In genomic region chr19:29876414-29876813, GRCh38 we compare ENCODE assay signal across 20 cellular contexts.
DNase-seq lines count a peak whose midpoint lies in the region; FAIRE-seq and TF ChIP-seq lines count a peak whose summit lies in the region.
"Had no signal": no experiment of that assay in that cellular context is flagged by ENCODE, and none has a peak within 500 bp of the region (broad histone marks: within the 10 kb centered on the region; RNA-seq: fewer than 3 reads in every experiment).

No MANE protein-coding gene starts in this region.

- H3K4me1 Mint-ChIP-seq in activated T-helper 1 cell treated with anti-CD3 and anti-CD28 coated beads, Interleukin-12 subunit alpha, Interleukin-12 subunit beta, Interleukin-2, Interleukin-4 antibody, amounts not matched to agents 30 ng/mL and 10 ng/mL and 1 ng/mL, durations not matched to agents 14 hours and 24 hours and 36 hours (ENCODE audit: low read depth) = peaks cover 11% of the 10 kb centered on the region

- H3K27ac ChIP-seq in mammary epithelial cell (ENCODE audit: insufficient read depth, low read depth, low read length) (no peak overlapping the region), breast epithelium (no peak overlapping the region), spleen (no peak overlapping the region), kidney (ENCODE audit: low read depth in 2 of 2, low read length in 2 of 2) (no peak overlapping the region)
- H3K27ac ChIP-seq: coronary artery, upper lobe of left lung had no signal

- intact Hi-C loops in mammary epithelial cell (cut with micrococcal nuclease) (no loop called here), breast epithelium (cut with DNase I; ENCODE audit: low total_unique reads) (loop anchor here (10.0 kb wide), 1 partner anchor 112 kb away; no protein-coding TSS in a partner anchor), spleen (cut with DNase I; ENCODE audit: low total_unique reads) (no loop called here), kidney (cut with DNase I) (no loop called here)
- intact Hi-C loops in activated T-helper 1 cell treated with anti-CD3 and anti-CD28 coated beads, Interleukin-12 subunit alpha, Interleukin-12 subunit beta, Interleukin-2, Interleukin-4 antibody, amounts not matched to agents 30 ng/mL and 10 ng/mL and 1 ng/mL, durations not matched to agents 14 hours and 24 hours and 36 hours (cut with micrococcal nuclease) = no loop called here

- no peak for TF ChIP-seq POLR2A in breast epithelium (IDR thresholded peaks at IDR 0.05)
- no peak for TF ChIP-seq POLR2A in spleen (IDR thresholded peaks at IDR 0.05)

- no peak overlapping the region for H3K4me3 ChIP-seq in mammary epithelial cell (replicated peaks in 1 of 3; ENCODE audit: insufficient read depth in 1 of 3, low read depth in 2 of 3, low read length in 3 of 3)
- no peak overlapping the region for H3K4me3 ChIP-seq in breast epithelium
- no peak overlapping the region for H3K4me3 ChIP-seq in Loucy (ENCODE audit: low read length, poor library complexity, severe bottlenecking)
- no peak overlapping the region for H3K4me3 ChIP-seq in spleen
- H3K4me3 ChIP-seq in kidney (ENCODE audit: low read length in 2 of 2) = no peak overlapping the region
- H3K4me3 ChIP-seq: coronary artery, upper lobe of left lung had no signal

- H3K9ac ChIP-seq in mammary epithelial cell (ENCODE audit: insufficient read depth, low read length) = no peak overlapping the region
- H3K9ac ChIP-seq in Loucy (ENCODE audit: low read depth, low read length, poor library complexity, severe bottlenecking) = no peak overlapping the region
- no peak overlapping the region for H3K9ac ChIP-seq in kidney (ENCODE audit: low read length in 2 of 2)

- H3K79me2 ChIP-seq in mammary epithelial cell (ENCODE audit: insufficient read depth, low read length) (no peaks in the 10 kb centered on the region), Loucy (ENCODE audit: insufficient read depth, low read length) (no peaks in the 10 kb centered on the region)

- H3K27me3 ChIP-seq in mammary epithelial cell (ENCODE audit: insufficient read depth, low read length) (no peaks in the 10 kb centered on the region), breast epithelium (peaks cover 13 to 59% of the 10 kb centered on the region in 2 donors), Loucy (ENCODE audit: insufficient read depth, low read length, poor library complexity, severe bottlenecking) (no peaks in the 10 kb centered on the region), spleen (replicated peaks in 1 of 7) (peaks cover 2 to 64% (median 24%) of the 10 kb centered on the region in 7 donors)

- TF ChIP-seq CTCF in mammary epithelial cell (conservative IDR thresholded peaks at IDR 0.05 in 1 of 2, IDR thresholded peaks at IDR 0.05 in 1 of 2; ENCODE audit: extremely low read depth in 1 of 2, insufficient read depth in 1 of 2, low read depth in 1 of 2, low read length in 2 of 2) = no peak
- no peak for TF ChIP-seq CTCF in breast epithelium (IDR thresholded peaks at IDR 0.05)
- no peak for TF ChIP-seq CTCF in Loucy (conservative IDR thresholded peaks at IDR 0.05; ENCODE audit: low read length)
- TF ChIP-seq CTCF in spleen (IDR thresholded peaks at IDR 0.05 in 8 of 11, conservative IDR thresholded peaks at IDR 0.05 in 3 of 11) = no peak
- TF ChIP-seq CTCF in kidney (IDR thresholded peaks at IDR 0.05; ENCODE audit: borderline replicate concordance, extremely low read depth, insufficient read depth) = no peak

- H3K27me3 Mint-ChIP-seq in activated T-helper 1 cell treated with anti-CD3 and anti-CD28 coated beads, Interleukin-12 subunit alpha, Interleukin-12 subunit beta, Interleukin-2, Interleukin-4 antibody, amounts not matched to agents 30 ng/mL and 10 ng/mL and 1 ng/mL, durations not matched to agents 14 hours and 24 hours and 36 hours (ENCODE audit: insufficient read depth) = peaks cover 18% of the 10 kb centered on the region

- no peaks in the 10 kb centered on the region for H3K36me3 Mint-ChIP-seq in activated T-helper 1 cell treated with anti-CD3 and anti-CD28 coated beads, Interleukin-12 subunit alpha, Interleukin-12 subunit beta, Interleukin-2, Interleukin-4 antibody, amounts not matched to agents 30 ng/mL and 10 ng/mL and 1 ng/mL, durations not matched to agents 14 hours and 24 hours and 36 hours (ENCODE audit: low read depth)
- H3K36me3 Mint-ChIP-seq: brain had no signal

- dilution Hi-C loops in mammary epithelial cell (cut with HindIII; ENCODE audit: low sequenced_read_pairs) = no loop called here

- no peaks in the 10 kb centered on the region for H4K20me1 ChIP-seq in mammary epithelial cell (ENCODE audit: insufficient read depth, low read length)
- H4K20me1 ChIP-seq in Loucy (ENCODE audit: insufficient read depth, low read length, poor library complexity, severe bottlenecking) = no peaks in the 10 kb centered on the region

- no TSS peak for BruUV-seq in mammary epithelial cell (replicated peaks; lab: Mats Ljungman, UMichigan)

- H2AFZ ChIP-seq in mammary epithelial cell (ENCODE audit: low read depth, low read length) (peak overlapping the region; percentile 28), Loucy (ENCODE audit: low read length) (peak overlapping the region; percentile 67; the same call in 1 of the 2 replicates)

- no peaks in the 10 kb centered on the region for H3K9me3 Mint-ChIP-seq in activated T-helper 1 cell treated with anti-CD3 and anti-CD28 coated beads, Interleukin-12 subunit alpha, Interleukin-12 subunit beta, Interleukin-2, Interleukin-4 antibody, amounts not matched to agents 30 ng/mL and 10 ng/mL and 1 ng/mL, durations not matched to agents 14 hours and 24 hours and 36 hours
- H3K9me3 Mint-ChIP-seq: activated CD4-positive, alpha-beta memory T cell treated with anti-CD3 and anti-CD28 coated beads, Interleukin-2, amount 10 ng/mL, durations not matched to agents 7 days and 5 days; activated naive CD8-positive, alpha-beta T cell treated with anti-CD3 and anti-CD28 coated beads, Interleukin-2, amount 50 U/mL, for 24 hours; activated T-cell treated with anti-CD3 and anti-CD28 coated beads, Interleukin-2, amount 50 U/mL, for 4 hours; brain had no signal

- H3K27ac Mint-ChIP-seq in activated T-helper 1 cell treated with anti-CD3 and anti-CD28 coated beads, Interleukin-12 subunit alpha, Interleukin-12 subunit beta, Interleukin-2, Interleukin-4 antibody, amounts not matched to agents 30 ng/mL and 10 ng/mL and 1 ng/mL, durations not matched to agents 14 hours and 24 hours and 36 hours = no peak overlapping the region
- H3K27ac Mint-ChIP-seq: activated CD4-positive, alpha-beta memory T cell treated with anti-CD3 and anti-CD28 coated beads, Interleukin-2, amount 10 ng/mL, durations not matched to agents 7 days and 5 days; activated naive CD8-positive, alpha-beta T cell treated with anti-CD3 and anti-CD28 coated beads, Interleukin-2, amount 50 U/mL, for 24 hours had no signal

- CTCF ChIA-PET in mammary epithelial cell (lab: Charles Lee; ENCODE audit: low non-redundant PET) = no interaction called here

- H3F3A ChIP-seq in Loucy (ENCODE audit: low read depth) = no peaks in the 10 kb centered on the region

- H3K36me3 ChIP-seq in mammary epithelial cell (ENCODE audit: insufficient read depth, low read length) (no peaks in the 10 kb centered on the region), breast epithelium (no peaks in the 10 kb centered on the region), Loucy (ENCODE audit: insufficient read depth, low read length) (no peaks in the 10 kb centered on the region), spleen (no peaks in the 10 kb centered on the region), kidney (ENCODE audit: control insufficient read depth in 1 of 2, insufficient read depth in 2 of 2, low read length in 2 of 2) (no peaks in the 10 kb centered on the region)
- H3K36me3 ChIP-seq: upper lobe of left lung had no signal

- H3K4me2 ChIP-seq in mammary epithelial cell (ENCODE audit: insufficient read depth, low read depth, low read length) (no peak overlapping the region), Loucy (ENCODE audit: low read depth, low read length, poor library complexity, severe bottlenecking) (peak overlapping the region; percentile 8)

- no peak for FAIRE-seq in kidney (lab: Jason Lieb, UNC)
- FAIRE-seq: H54 had no signal

- in situ Hi-C loops in mammary epithelial cell (cut with MboI; ENCODE audit: low sequenced_read_pairs in 2 of 2) = no loop called here

- H3K4me1 ChIP-seq in mammary epithelial cell (ENCODE audit: insufficient read depth, low read length) (peaks cover 11% of the 10 kb centered on the region), breast epithelium (no peaks in the 10 kb centered on the region), Loucy (ENCODE audit: insufficient read depth, low read length, poor library complexity, severe bottlenecking) (no peaks in the 10 kb centered on the region), spleen (peaks cover 14 to 29% (median 24%) of the 10 kb centered on the region in 6 donors), kidney (ENCODE audit: control insufficient read depth in 1 of 2, insufficient read depth in 1 of 2, low read depth in 1 of 2, low read length in 2 of 2) (peaks cover 0 to 4% of the 10 kb centered on the region in 2 donors)

- 40% methylated on average over 6 of the region's 6 CpGs for WGBS in mammary epithelial cell (ENCODE audit: low coverage, missing lambda C conversion rate)
- 25 to 35% (median 32%) methylated on average over 6 of the region's 6 CpGs for WGBS in spleen, 5 donors

- H3K9me3 ChIP-seq in mammary epithelial cell (replicated peaks; ENCODE audit: insufficient read depth, low read length) (no peaks in the 10 kb centered on the region), breast epithelium (no peaks in the 10 kb centered on the region), Loucy (ENCODE audit: insufficient read depth, low read depth, low read length) (no peaks in the 10 kb centered on the region), spleen (no peaks in the 10 kb centered on the region), kidney (ENCODE audit: control insufficient read depth in 1 of 2, low read length in 2 of 2) (no peaks in the 10 kb centered on the region)
- H3K9me3 ChIP-seq: upper lobe of left lung had no signal

- DNase-seq in mammary epithelial cell (no peak), breast epithelium (ENCODE audit: low spot score in 2 of 2) (no peak), spleen (peak; percentile 58), kidney (no peak), NCI-H2227 (lab: John Stamatoyannopoulos, UW; ENCODE audit: unreplicated experiment) (no peak)
- no peak for DNase-seq in activated T-helper 1 cell treated with anti-CD3 and anti-CD28 coated beads, Interleukin-12 subunit alpha, Interleukin-12 subunit beta, Interleukin-2, Interleukin-4 antibody, amounts not matched to agents 30 ng/mL and 10 ng/mL and 1 ng/mL, durations not matched to agents 14 hours and 24 hours and 36 hours (ENCODE audit: low spot score)
- DNase-seq in activated T-cell treated with anti-CD3 and anti-CD28 coated beads, Interleukin-2, amount 50 U/mL, for 1 hour = no peak
- DNase-seq: activated CD4-positive, alpha-beta memory T cell treated with anti-CD3 and anti-CD28 coated beads, Interleukin-2, amount 10 ng/mL, durations not matched to agents 7 days and 5 days; activated naive CD8-positive, alpha-beta T cell treated with anti-CD3 and anti-CD28 coated beads, Interleukin-2, amount 50 U/mL, for 24 hours; activated T-cell treated with anti-CD3 and anti-CD28 coated beads, Interleukin-2, amount 50 U/mL, for 4 hours; mesendoderm; NCI-H1105; NCI-H2081; NCI-H510A treated with DMSO at 0.1 percent for 48 hours; stimulated activated CD4-positive, alpha-beta T cell treated with anti-CD3 and anti-CD28 coated beads, Interleukin-4, amount 100 ng/mL, for 24 hours; upper lobe of left lung had no signal

- H3K9me2 ChIP-seq in Loucy (replicated peaks; ENCODE audit: low read depth, low read length) = no peaks in the 10 kb centered on the region

- peak overlapping the region; percentile 27 for H3K4me3 Mint-ChIP-seq in activated T-helper 1 cell treated with anti-CD3 and anti-CD28 coated beads, Interleukin-12 subunit alpha, Interleukin-12 subunit beta, Interleukin-2, Interleukin-4 antibody, amounts not matched to agents 30 ng/mL and 10 ng/mL and 1 ng/mL, durations not matched to agents 14 hours and 24 hours and 36 hours
- H3K4me3 Mint-ChIP-seq: activated CD4-positive, alpha-beta memory T cell treated with anti-CD3 and anti-CD28 coated beads, Interleukin-2, amount 10 ng/mL, durations not matched to agents 7 days and 5 days; activated naive CD8-positive, alpha-beta T cell treated with anti-CD3 and anti-CD28 coated beads, Interleukin-2, amount 50 U/mL, for 24 hours; activated T-cell treated with anti-CD3 and anti-CD28 coated beads, Interleukin-2, amount 50 U/mL, for 4 hours; brain had no signal
